In the genomic region with DNA sequence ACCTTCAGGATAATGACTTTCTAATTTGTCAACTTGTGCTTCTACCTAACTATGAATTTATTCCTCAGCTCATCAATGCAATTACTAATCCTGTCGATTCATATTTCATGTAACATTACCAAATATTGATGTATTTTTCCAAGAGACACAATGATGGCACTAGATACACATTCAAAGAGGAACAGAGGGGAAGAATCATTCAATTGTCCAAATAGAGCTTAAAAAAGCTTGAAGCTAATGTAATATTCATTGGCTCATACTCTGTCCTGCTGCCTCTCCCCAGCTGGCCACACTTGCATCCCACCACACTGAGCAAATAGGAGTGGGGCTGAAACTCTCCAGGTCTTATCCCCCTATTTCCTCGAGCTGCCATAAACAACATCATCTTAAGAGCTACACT, we compare ENCODE assay signal across 1 cellular context.
TF ChIP-seq lines count a peak whose summit lies in the region.

No MANE protein-coding gene starts in this region.

TF ChIP-seq in SK-N-SH treated with all-trans-retinoic acid at 6 μM for 48 hours, 23 proteins besides CTCF, POLR2A, EP300 and RAD21:
- TF ChIP-seq OSR1 (CRISPR knock-in tag; IDR thresholded peaks at IDR 0.05) (no peak), ZC3H10 (CRISPR knock-in tag; IDR thresholded peaks at IDR 0.05) (no peak), SNAI2 (CRISPR knock-in tag; IDR thresholded peaks at IDR 0.05) (no peak), BACH2 (CRISPR knock-in tag; IDR thresholded peaks at IDR 0.05; ENCODE audit: borderline replicate concordance) (no peak), TCF4 (CRISPR knock-in tag; IDR thresholded peaks at IDR 0.05; ENCODE audit: borderline replicate concordance) (no peak), GLIS3 (CRISPR knock-in tag; IDR thresholded peaks at IDR 0.05) (no peak), ZFP30 (CRISPR knock-in tag; IDR thresholded peaks at IDR 0.05) (no peak), ARNTL (CRISPR knock-in tag; IDR thresholded peaks at IDR 0.05; ENCODE audit: borderline replicate concordance, low read depth) (no peak)
- TF ChIP-seq, protein P1, sequence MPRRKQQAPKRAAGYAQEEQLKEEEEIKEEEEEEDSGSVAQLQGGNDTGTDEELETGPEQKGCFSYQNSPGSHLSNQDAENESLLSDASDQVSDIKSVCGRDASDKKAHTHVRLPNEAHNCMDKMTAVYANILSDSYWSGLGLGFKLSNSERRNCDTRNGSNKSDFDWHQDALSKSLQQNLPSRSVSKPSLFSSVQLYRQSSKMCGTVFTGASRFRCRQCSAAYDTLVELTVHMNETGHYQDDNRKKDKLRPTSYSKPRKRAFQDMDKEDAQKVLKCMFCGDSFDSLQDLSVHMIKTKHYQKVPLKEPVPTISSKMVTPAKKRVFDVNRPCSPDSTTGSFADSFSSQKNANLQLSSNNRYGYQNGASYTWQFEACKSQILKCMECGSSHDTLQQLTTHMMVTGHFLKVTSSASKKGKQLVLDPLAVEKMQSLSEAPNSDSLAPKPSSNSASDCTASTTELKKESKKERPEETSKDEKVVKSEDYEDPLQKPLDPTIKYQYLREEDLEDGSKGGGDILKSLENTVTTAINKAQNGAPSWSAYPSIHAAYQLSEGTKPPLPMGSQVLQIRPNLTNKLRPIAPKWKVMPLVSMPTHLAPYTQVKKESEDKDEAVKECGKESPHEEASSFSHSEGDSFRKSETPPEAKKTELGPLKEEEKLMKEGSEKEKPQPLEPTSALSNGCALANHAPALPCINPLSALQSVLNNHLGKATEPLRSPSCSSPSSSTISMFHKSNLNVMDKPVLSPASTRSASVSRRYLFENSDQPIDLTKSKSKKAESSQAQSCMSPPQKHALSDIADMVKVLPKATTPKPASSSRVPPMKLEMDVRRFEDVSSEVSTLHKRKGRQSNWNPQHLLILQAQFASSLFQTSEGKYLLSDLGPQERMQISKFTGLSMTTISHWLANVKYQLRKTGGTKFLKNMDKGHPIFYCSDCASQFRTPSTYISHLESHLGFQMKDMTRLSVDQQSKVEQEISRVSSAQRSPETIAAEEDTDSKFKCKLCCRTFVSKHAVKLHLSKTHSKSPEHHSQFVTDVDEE (CRISPR knock-in tag; IDR thresholded peaks at IDR 0.05): no peak
TF ChIP-seq in SK-N-SH treated with all-trans-retinoic acid at 6 μM for 48 hours: peak in this region for 0.
